Comparison of ENCODE assay signal across 28 cellular contexts in genomic region chrX:363621-364375, GRCh38.
"Had no signal": no experiment of that assay in that cellular context is flagged by ENCODE, and none has a peak within 500 bp of the region (broad histone marks: within the 10 kb centered on the region; RNA-seq: fewer than 3 reads in every experiment).

No MANE protein-coding gene starts in this region.

- ATAC-seq: activated CD8-positive, alpha-beta memory T cell treated with anti-CD3 and anti-CD28 coated beads, Interleukin-2, amount 10 ng/mL, durations not matched to agents 7 days and 5 days; Panc1; T-helper 17 cell had no signal

- H3K27ac Mint-ChIP-seq: activated B cell treated with CpG ODN at 0.5 μM for 24 hours; activated CD4-positive, alpha-beta T cell treated with anti-CD3 and anti-CD28 coated beads, Interleukin-2, amount 10 ng/mL, durations not matched to agents 24 days and 14 days; activated CD8-positive, alpha-beta memory T cell treated with anti-CD3 and anti-CD28 coated beads, Interleukin-2, amount 10 ng/mL, durations not matched to agents 7 days and 5 days; activated naive CD8-positive, alpha-beta T cell; activated T-cell treated with anti-CD3 and anti-CD28 coated beads, Interleukin-2, amount 50 U/mL, for 24 hours; activated T-helper 1 cell treated with anti-CD3 and anti-CD28 coated beads, Interleukin-12 subunit alpha, Interleukin-12 subunit beta, Interleukin-2, Interleukin-4 antibody, amounts not matched to agents 30 ng/mL and 10 ng/mL and 1 ng/mL, durations not matched to agents 14 hours and 24 hours and 36 hours; brain; IgD-negative memory B cell; T-helper 17 cell had no signal

- H3K4me2 ChIP-seq: KMS-11 had no signal

- DNase-seq: activated B cell treated with CpG ODN at 0.5 μM for 24 hours; activated CD4-positive, alpha-beta T cell treated with anti-CD3 and anti-CD28 coated beads for 1 hour; activated CD4-positive, alpha-beta T cell treated with anti-CD3 and anti-CD28 coated beads, Interleukin-2, amount 10 ng/mL, durations not matched to agents 24 days and 14 days; activated CD4-positive, alpha-beta T cell treated with anti-CD3 and anti-CD28 coated beads, Interleukin-2, amount 50 U/mL, for 48 hours; activated CD8-positive, alpha-beta memory T cell treated with anti-CD3 and anti-CD28 coated beads, Interleukin-2, amount 10 ng/mL, durations not matched to agents 7 days and 5 days; activated effector memory CD4-positive, alpha-beta T cell treated with anti-CD3 and anti-CD28 coated beads, Interleukin-2, amount 50 U/mL, for 16 hours; activated naive CD4-positive, alpha-beta T cell treated with Interleukin-2 at 50 U/mL for 16 hours; activated T-cell treated with anti-CD3 and anti-CD28 coated beads, Interleukin-2, amount 50 U/mL, for 24 hours; amygdala; NCI-H1092; NCI-H1417; NCI-H1930; NCI-H2171; NCI-H2227 treated with DMSO at 0.1 percent for 48 hours; NCI-H446 treated with DMSO at 0.1 percent for 48 hours; NCI-H524 treated with DMSO at 0.1 percent for 48 hours; NCI-H82; OCI-M1; RPMI8226; SIG-M5; T-helper 17 cell; T-helper 9 cell had no signal

- H3K27ac ChIP-seq: KMS-11 had no signal

- H3K4me3 Mint-ChIP-seq: activated B cell treated with CpG ODN at 0.5 μM for 24 hours; activated CD4-positive, alpha-beta T cell treated with anti-CD3 and anti-CD28 coated beads, Interleukin-2, amount 10 ng/mL, durations not matched to agents 24 days and 14 days; activated CD8-positive, alpha-beta memory T cell treated with anti-CD3 and anti-CD28 coated beads, Interleukin-2, amount 10 ng/mL, durations not matched to agents 7 days and 5 days; activated naive CD8-positive, alpha-beta T cell; activated T-cell treated with anti-CD3 and anti-CD28 coated beads, Interleukin-2, amount 50 U/mL, for 24 hours; activated T-helper 1 cell treated with anti-CD3 and anti-CD28 coated beads, Interleukin-12 subunit alpha, Interleukin-12 subunit beta, Interleukin-2, Interleukin-4 antibody, amounts not matched to agents 30 ng/mL and 10 ng/mL and 1 ng/mL, durations not matched to agents 14 hours and 24 hours and 36 hours; brain; IgD-negative memory B cell; T-helper 17 cell had no signal

- H3K27me3 Mint-ChIP-seq: activated B cell treated with CpG ODN at 0.5 μM for 24 hours; activated CD4-positive, alpha-beta T cell treated with anti-CD3 and anti-CD28 coated beads, Interleukin-2, amount 10 ng/mL, durations not matched to agents 24 days and 14 days; activated CD8-positive, alpha-beta memory T cell treated with anti-CD3 and anti-CD28 coated beads, Interleukin-2, amount 10 ng/mL, durations not matched to agents 7 days and 5 days; activated naive CD8-positive, alpha-beta T cell; activated T-cell treated with anti-CD3 and anti-CD28 coated beads, Interleukin-2, amount 50 U/mL, for 24 hours; brain; IgD-negative memory B cell; T-helper 17 cell had no signal

- H3K4me1 Mint-ChIP-seq: activated CD4-positive, alpha-beta T cell treated with anti-CD3 and anti-CD28 coated beads, Interleukin-2, amount 10 ng/mL, durations not matched to agents 24 days and 14 days; activated CD8-positive, alpha-beta memory T cell treated with anti-CD3 and anti-CD28 coated beads, Interleukin-2, amount 10 ng/mL, durations not matched to agents 7 days and 5 days had no signal
